ENCODE assay signal across 33 cellular contexts in the genomic region with DNA sequence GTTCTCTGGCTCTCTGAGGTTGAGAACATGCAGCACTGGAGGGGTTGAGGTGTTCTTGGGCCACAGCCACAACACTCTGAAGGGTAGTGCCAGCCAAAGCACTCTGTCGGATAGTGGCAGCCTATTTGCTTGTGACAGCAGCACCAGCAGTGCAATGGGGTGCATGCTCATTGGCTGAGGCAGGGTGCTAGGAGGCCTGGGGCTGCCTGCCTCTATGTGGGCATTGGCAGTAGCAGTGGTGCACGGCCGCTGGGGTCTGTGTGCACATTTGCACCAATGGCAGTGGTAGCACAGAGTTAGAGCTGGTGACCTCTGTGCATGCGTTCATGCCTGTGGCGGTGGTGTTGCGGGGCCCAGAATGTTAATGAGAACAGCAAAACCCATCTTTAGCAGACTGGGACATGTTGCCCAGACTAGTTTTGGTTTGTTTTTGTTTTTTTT. TPM values are rescaled to one million over a fixed set of nuclear protein-coding genes. Genes with fewer than 3 reads are reported as not detected.
"Had no signal": no experiment of that assay in that cellular context is flagged by ENCODE, and none has a peak within 500 bp of the region (broad histone marks: within the 10 kb centered on the region; RNA-seq: fewer than 3 reads in every experiment).

No MANE protein-coding gene starts in this region.

- FAIRE-seq: bronchial epithelial cell had no signal

- ATAC-seq: activated naive CD4-positive, alpha-beta T cell treated with anti-CD3 and anti-CD28 coated beads, Interleukin-2, amount 50 U/mL, for 72 hours; activated naive CD8-positive, alpha-beta T cell treated with anti-CD3 and anti-CD28 coated beads, Interleukin-2, amount 50 U/mL, for 24 hours; activated T-cell treated with anti-CD3 and anti-CD28 coated beads, Interleukin-2, amount 50 U/mL, for 4 hours; Panc1 had no signal

- H3K27ac ChIP-seq: VCaP had no signal

- H3K27me3 ChIP-seq: MG63 had no signal

- H3K4me3 ChIP-seq: MG63 had no signal

- DNase-seq: activated B cell treated with CpG ODN at 0.5 μM for 24 hours; activated CD4-positive, alpha-beta memory T cell treated with anti-CD3 and anti-CD28 coated beads for 36 hours; activated CD4-positive, alpha-beta T cell treated with anti-CD3 and anti-CD28 coated beads for 4 hours; activated CD4-positive, alpha-beta T cell treated with anti-CD3 and anti-CD28 coated beads, Interleukin-2, amount 50 U/mL, for 1 hour; activated CD4-positive, CD25-positive, alpha-beta regulatory T cell treated with anti-CD3 and anti-CD28 coated beads, Interleukin-2, amount 50 U/mL, for 72 hours; activated CD8-positive, alpha-beta memory T cell treated with anti-CD3 and anti-CD28 coated beads, Interleukin-2, amount 50 U/mL, for 4 hours; activated gamma-delta T cell treated with Interleukin-2 at 50 U/mL for 16 hours; activated naive CD4-positive, alpha-beta T cell treated with anti-CD3 and anti-CD28 coated beads for 36 hours; activated naive CD8-positive, alpha-beta T cell treated with anti-CD3 and anti-CD28 coated beads, Interleukin-2, amount 50 U/mL, for 24 hours; activated T-cell treated with anti-CD3 and anti-CD28 coated beads for 4 hours; activated T-cell treated with anti-CD3 and anti-CD28 coated beads, Interleukin-2, amount 50 U/mL, for 4 hours; anterior cingulate cortex; Kasumi-1; KG1; MG63; NCI-H1048; NCI-H1105 treated with DMSO at 0.1 percent for 48 hours; NCI-H1436; NCI-H1694; NCI-H1930; NCI-H2081 treated with DMSO at 0.1 percent for 48 hours; NCI-H345; NCI-H524 treated with DMSO at 0.1 percent for 48 hours; RPMI8226; SW 1271; T-helper 1 cell; T-helper 2 cell; T-helper 9 cell had no signal

RNA-seq across cellular contexts. Expression of gene SERPIND1, which starts 59.3 kb away (rescaled TPM):
- total RNA-seq: activated B cell treated with CpG ODN at 0.5 μM for 24 hours; activated CD4-positive, alpha-beta memory T cell treated with anti-CD3 and anti-CD28 coated beads for 36 hours; activated naive CD4-positive, alpha-beta T cell treated with anti-CD3 and anti-CD28 coated beads for 36 hours; activated naive CD4-positive, alpha-beta T cell treated with anti-CD3 and anti-CD28 coated beads, Interleukin-2, amount 50 U/mL, for 72 hours; activated T-helper 1 cell treated with anti-CD3 and anti-CD28 coated beads, Interleukin-12 subunit alpha, Interleukin-12 subunit beta, Interleukin-2, Interleukin-4 antibody, amounts not matched to agents 30 ng/mL and 10 ng/mL and 1 ng/mL, durations not matched to agents 14 hours and 24 hours and 36 hours; bronchial epithelial cell had no signal
